Comparison of ENCODE assay signal across 22 cellular contexts in genomic region chr7:71473366-71473967, GRCh38.
"Had no signal": no experiment of that assay in that cellular context is flagged by ENCODE, and none has a peak within 500 bp of the region (broad histone marks: within the 10 kb centered on the region; RNA-seq: fewer than 3 reads in every experiment).

No MANE protein-coding gene starts in this region.

- H3K27ac Mint-ChIP-seq: activated CD8-positive, alpha-beta T cell treated with anti-CD3 and anti-CD28 coated beads for 36 hours; activated naive CD8-positive, alpha-beta T cell treated with anti-CD3 and anti-CD28 coated beads, Interleukin-2, amount 10 ng/mL, durations not matched to agents 7 days and 5 days had no signal

- H3K4me3 ChIP-seq: adrenal gland, Peyer's patch, SJCRH30 had no signal

- H3K36me3 Mint-ChIP-seq: activated naive CD8-positive, alpha-beta T cell treated with anti-CD3 and anti-CD28 coated beads, Interleukin-2, amount 10 ng/mL, durations not matched to agents 7 days and 5 days had no signal

- H3K27me3 Mint-ChIP-seq: activated CD8-positive, alpha-beta T cell treated with anti-CD3 and anti-CD28 coated beads for 36 hours; activated naive CD8-positive, alpha-beta T cell treated with anti-CD3 and anti-CD28 coated beads, Interleukin-2, amount 10 ng/mL, durations not matched to agents 7 days and 5 days had no signal

- DNase-seq: activated CD4-positive, alpha-beta T cell treated with anti-CD3 and anti-CD28 coated beads for 4 hours; activated CD8-positive, alpha-beta memory T cell treated with anti-CD3 and anti-CD28 coated beads, Interleukin-2, amount 50 U/mL, for 4 hours; activated CD8-positive, alpha-beta T cell treated with anti-CD3 and anti-CD28 coated beads for 36 hours; activated naive CD4-positive, alpha-beta T cell treated with anti-CD3 and anti-CD28 coated beads, Interleukin-2, amount 50 U/mL, for 16 hours; activated naive CD8-positive, alpha-beta T cell treated with anti-CD3 and anti-CD28 coated beads, Interleukin-2, amount 10 ng/mL, durations not matched to agents 7 days and 5 days; adrenal gland; anterior cingulate cortex; cerebellar nuclear complex; MM.1S; NCI-H1105; NCI-H1436; NCI-H187; NCI-H2081; NCI-H510A treated with DMSO at 0.1 percent for 48 hours; Peyer's patch; Right ventricle myocardium superior; SJCRH30; SK-N-SH; T-helper 1 cell; WERI-Rb-1 had no signal

- H3K4me1 ChIP-seq: adrenal gland, Peyer's patch, SJCRH30 had no signal

- ATAC-seq: activated CD4-positive, CD25-positive, alpha-beta regulatory T cell treated with anti-CD3 and anti-CD28 coated beads, Interleukin-2, amount 50 U/mL, for 24 hours; activated CD8-positive, alpha-beta T cell treated with anti-CD3 and anti-CD28 coated beads for 36 hours had no signal

- H3K36me3 ChIP-seq: adrenal gland, Peyer's patch, SJCRH30, WERI-Rb-1 had no signal

- H3K4me2 ChIP-seq: SK-N-SH had no signal

- H3K4me1 Mint-ChIP-seq: activated naive CD8-positive, alpha-beta T cell treated with anti-CD3 and anti-CD28 coated beads, Interleukin-2, amount 10 ng/mL, durations not matched to agents 7 days and 5 days had no signal

- H3K9me2 ChIP-seq: SK-N-SH had no signal

- H3K27me3 ChIP-seq: adrenal gland, Peyer's patch, SJCRH30 had no signal

- H3K27ac ChIP-seq: adrenal gland, Peyer's patch, RWPE1, SJCRH30, WERI-Rb-1 had no signal

- H3K4me3 Mint-ChIP-seq: activated CD8-positive, alpha-beta T cell treated with anti-CD3 and anti-CD28 coated beads for 36 hours; activated naive CD8-positive, alpha-beta T cell treated with anti-CD3 and anti-CD28 coated beads, Interleukin-2, amount 10 ng/mL, durations not matched to agents 7 days and 5 days had no signal

- H3K9me3 ChIP-seq: adrenal gland, Peyer's patch, SJCRH30, SK-N-SH had no signal
